1 cellular context compared by ENCODE assay signal in genomic region chr2:120865656-120866055, GRCh38.
TF ChIP-seq lines count a peak whose summit lies in the region.

No MANE protein-coding gene starts in this region.

TF ChIP-seq in IMR-90, 13 proteins besides CTCF, POLR2A, EP300 and RAD21:
- TF ChIP-seq FOS (IDR thresholded peaks at IDR 0.05; ENCODE audit: low read depth, low read length) (no peak), CEBPB (IDR thresholded peaks at IDR 0.05; ENCODE audit: low read depth, low read length) (no peak), BHLHE40 (IDR thresholded peaks at IDR 0.05; ENCODE audit: low read depth, low read length) (no peak), MXI1 (IDR thresholded peaks at IDR 0.05; ENCODE audit: borderline replicate concordance, low read depth, low read length) (no peak), RCOR1 (IDR thresholded peaks at IDR 0.05; ENCODE audit: insufficient replicate concordance, low read length) (no peak), SMC3 (IDR thresholded peaks at IDR 0.05; ENCODE audit: low read depth, low read length) (no peak), CHD1 (IDR thresholded peaks at IDR 0.05; ENCODE audit: low read depth, low read length) (no peak), USF2 (IDR thresholded peaks at IDR 0.05; ENCODE audit: low read depth, low read length) (no peak), MAFK (IDR thresholded peaks at IDR 0.05; ENCODE audit: low read depth, low read length) (no peak), RFX5 (IDR thresholded peaks at IDR 0.05; ENCODE audit: low read depth, low read length) (no peak), MAZ (IDR thresholded peaks at IDR 0.05; ENCODE audit: borderline replicate concordance, low read depth, low read length) (no peak), ELK1 (IDR thresholded peaks at IDR 0.05; ENCODE audit: borderline replicate concordance, low read depth, low read length) (no peak), NFE2L2 (IDR thresholded peaks at IDR 0.05; ENCODE audit: low read depth, low read length) (no peak)
